Comparison of ENCODE assay signal across 32 cellular contexts in the genomic region with DNA sequence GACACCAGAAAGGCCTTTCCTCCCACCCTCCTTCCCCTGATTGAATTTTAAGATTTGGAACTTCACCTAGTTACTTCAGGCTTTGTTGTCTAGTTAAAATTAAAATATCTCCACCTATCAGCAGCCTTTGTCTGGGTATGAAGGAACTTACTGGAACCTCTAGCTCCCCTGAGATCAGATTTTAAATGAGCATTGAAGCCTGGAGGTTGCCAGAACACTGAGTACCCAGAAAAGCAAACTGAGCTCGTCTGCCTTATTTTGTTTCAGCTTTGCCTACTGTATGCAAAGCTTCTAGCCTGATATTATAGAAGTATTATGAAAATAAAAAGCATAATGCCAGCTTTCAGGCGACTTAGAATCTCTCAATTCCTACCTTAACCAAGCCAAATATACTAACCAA.
"Had no signal": no experiment of that assay in that cellular context is flagged by ENCODE, and none has a peak within 500 bp of the region (broad histone marks: within the 10 kb centered on the region; RNA-seq: fewer than 3 reads in every experiment).

No MANE protein-coding gene starts in this region.

- FAIRE-seq: endometrium, frontal cortex had no signal

- H3K36me3 Mint-ChIP-seq: WTC11 had no signal

- H3K9me3 Mint-ChIP-seq: activated CD4-positive, alpha-beta memory T cell treated with anti-CD3 and anti-CD28 coated beads, Interleukin-2, amount 10 ng/mL, durations not matched to agents 7 days and 5 days; activated CD4-positive, alpha-beta T cell treated with anti-CD3 and anti-CD28 coated beads, Interleukin-2, amount 10 ng/mL, durations not matched to agents 7 days and 5 days; activated naive CD4-positive, alpha-beta T cell treated with anti-CD3 and anti-CD28 coated beads, Interleukin-2, amount 10 ng/mL, durations not matched to agents 7 days and 5 days; activated naive CD4-positive, alpha-beta T cell treated with anti-CD3 and anti-CD28 coated beads, Interleukin-2, amount 50 U/mL, for 72 hours; activated naive CD8-positive, alpha-beta T cell treated with anti-CD3 and anti-CD28 coated beads, Interleukin-2, amount 10 ng/mL, durations not matched to agents 7 days and 5 days; activated T-cell treated with anti-CD3 and anti-CD28 coated beads, Interleukin-2, amount 50 U/mL, for 4 hours; activated T-helper 1 cell treated with anti-CD3 and anti-CD28 coated beads, Interleukin-12 subunit alpha, Interleukin-12 subunit beta, Interleukin-2, Interleukin-4 antibody, amounts not matched to agents 30 ng/mL and 10 ng/mL and 1 ng/mL, durations not matched to agents 14 hours and 24 hours and 36 hours; brain; T-helper 2 cell treated with Interferon-gamma antibody and Interleukin-4, amounts not matched to agents 5 μg/mL and 100 μg/mL, for 36 hours; WTC11 had no signal

- H3K27me3 Mint-ChIP-seq: activated CD4-positive, alpha-beta memory T cell treated with anti-CD3 and anti-CD28 coated beads, Interleukin-2, amount 10 ng/mL, durations not matched to agents 7 days and 5 days; activated CD4-positive, alpha-beta T cell treated with anti-CD3 and anti-CD28 coated beads, Interleukin-2, amount 10 ng/mL, durations not matched to agents 7 days and 5 days; activated naive CD4-positive, alpha-beta T cell treated with anti-CD3 and anti-CD28 coated beads, Interleukin-2, amount 10 ng/mL, durations not matched to agents 7 days and 5 days; activated naive CD8-positive, alpha-beta T cell treated with anti-CD3 and anti-CD28 coated beads, Interleukin-2, amount 10 ng/mL, durations not matched to agents 7 days and 5 days; T-helper 17 cell had no signal

- H3K9me3 ChIP-seq: ascending aorta, breast epithelium, colonic mucosa, heart left ventricle had no signal

- H3K4me3 Mint-ChIP-seq: activated CD4-positive, alpha-beta memory T cell treated with anti-CD3 and anti-CD28 coated beads, Interleukin-2, amount 10 ng/mL, durations not matched to agents 7 days and 5 days; activated CD4-positive, alpha-beta T cell treated with anti-CD3 and anti-CD28 coated beads, Interleukin-2, amount 10 ng/mL, durations not matched to agents 7 days and 5 days; activated naive CD4-positive, alpha-beta T cell treated with anti-CD3 and anti-CD28 coated beads, Interleukin-2, amount 10 ng/mL, durations not matched to agents 7 days and 5 days; activated naive CD8-positive, alpha-beta T cell treated with anti-CD3 and anti-CD28 coated beads, Interleukin-2, amount 10 ng/mL, durations not matched to agents 7 days and 5 days; activated T-cell treated with anti-CD3 and anti-CD28 coated beads, Interleukin-2, amount 50 U/mL, for 4 hours; activated T-helper 1 cell treated with anti-CD3 and anti-CD28 coated beads, Interleukin-12 subunit alpha, Interleukin-12 subunit beta, Interleukin-2, Interleukin-4 antibody, amounts not matched to agents 30 ng/mL and 10 ng/mL and 1 ng/mL, durations not matched to agents 14 hours and 24 hours and 36 hours; brain; T-helper 17 cell; T-helper 2 cell treated with Interferon-gamma antibody and Interleukin-4, amounts not matched to agents 5 μg/mL and 100 μg/mL, for 36 hours; WTC11 had no signal

- H3K4me3 ChIP-seq: ascending aorta, breast epithelium, cardiac muscle cell, colonic mucosa, heart left ventricle had no signal

- H3K27me3 ChIP-seq: ascending aorta, breast epithelium, cardiac muscle cell, colonic mucosa, heart left ventricle had no signal

- H3K36me3 ChIP-seq: breast epithelium, cardiac muscle cell, colonic mucosa had no signal

- DNase-seq: activated CD4-positive, alpha-beta memory T cell treated with anti-CD3 and anti-CD28 coated beads, Interleukin-2, amount 10 ng/mL, durations not matched to agents 7 days and 5 days; activated CD4-positive, alpha-beta T cell treated with anti-CD3 and anti-CD28 coated beads for 1 hour; activated CD4-positive, alpha-beta T cell treated with anti-CD3 and anti-CD28 coated beads for 4 hours; activated CD4-positive, alpha-beta T cell treated with anti-CD3 and anti-CD28 coated beads, Interleukin-2, amount 10 ng/mL, durations not matched to agents 7 days and 5 days; activated CD4-positive, alpha-beta T cell treated with anti-CD3 and anti-CD28 coated beads, Interleukin-2, amount 50 U/mL, for 4 hours; activated CD8-positive, alpha-beta memory T cell treated with anti-CD3 and anti-CD28 coated beads, Interleukin-2, amount 50 U/mL, for 48 hours; activated gamma-delta T cell; activated naive CD4-positive, alpha-beta T cell; activated naive CD4-positive, alpha-beta T cell treated with anti-CD3 and anti-CD28 coated beads, Interleukin-2, amount 10 ng/mL, durations not matched to agents 7 days and 5 days; activated naive CD8-positive, alpha-beta T cell treated with anti-CD3 and anti-CD28 coated beads, Interleukin-2, amount 10 ng/mL, durations not matched to agents 7 days and 5 days; activated T-cell treated with anti-CD3 and anti-CD28 coated beads for 4 hours; activated T-cell treated with anti-CD3 and anti-CD28 coated beads, Interleukin-2, amount 50 U/mL, for 4 hours; central memory CD4-positive, alpha-beta T cell; cerebellar nuclear complex; colonic mucosa; effector CD8-positive, alpha-beta T cell; foreskin fibroblast; glutamatergic neuron; heart left ventricle; T-helper 1 cell; T-helper 17 cell; T1000 had no signal

- H3K4me1 ChIP-seq: breast epithelium, colonic mucosa had no signal

- H3K27ac Mint-ChIP-seq: activated CD4-positive, alpha-beta memory T cell treated with anti-CD3 and anti-CD28 coated beads, Interleukin-2, amount 10 ng/mL, durations not matched to agents 7 days and 5 days; activated CD4-positive, alpha-beta T cell treated with anti-CD3 and anti-CD28 coated beads, Interleukin-2, amount 10 ng/mL, durations not matched to agents 7 days and 5 days; activated naive CD4-positive, alpha-beta T cell treated with anti-CD3 and anti-CD28 coated beads, Interleukin-2, amount 10 ng/mL, durations not matched to agents 7 days and 5 days; activated naive CD4-positive, alpha-beta T cell treated with anti-CD3 and anti-CD28 coated beads, Interleukin-2, amount 50 U/mL, for 72 hours; activated naive CD8-positive, alpha-beta T cell treated with anti-CD3 and anti-CD28 coated beads, Interleukin-2, amount 10 ng/mL, durations not matched to agents 7 days and 5 days; activated T-helper 1 cell treated with anti-CD3 and anti-CD28 coated beads, Interleukin-12 subunit alpha, Interleukin-12 subunit beta, Interleukin-2, Interleukin-4 antibody, amounts not matched to agents 30 ng/mL and 10 ng/mL and 1 ng/mL, durations not matched to agents 14 hours and 24 hours and 36 hours; brain; T-helper 17 cell; T-helper 2 cell treated with Interferon-gamma antibody and Interleukin-4, amounts not matched to agents 5 μg/mL and 100 μg/mL, for 36 hours; WTC11 had no signal

- H3K27ac ChIP-seq: ascending aorta, breast epithelium, cardiac muscle cell, colonic mucosa, heart left ventricle had no signal

- H3K4me1 Mint-ChIP-seq: WTC11 had no signal
